8 cellular contexts compared by ENCODE assay signal in the genomic region with DNA sequence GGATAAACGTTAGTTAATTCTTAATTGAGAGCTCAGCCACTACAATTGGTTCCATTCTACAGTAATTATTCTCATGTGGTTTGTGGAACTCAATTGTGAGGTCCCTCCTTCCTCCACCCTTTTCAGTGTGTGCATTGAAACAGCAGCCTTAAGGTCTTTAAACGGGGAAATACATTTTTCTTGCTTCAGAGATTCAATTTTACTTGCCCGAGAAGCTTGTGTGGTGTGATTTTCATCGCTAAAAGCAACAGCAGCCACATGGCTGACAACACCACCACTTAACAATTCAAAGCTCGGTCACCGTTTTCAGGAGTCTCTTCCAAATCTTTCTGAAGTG. TPM values are rescaled to one million over a fixed set of nuclear protein-coding genes. Genes with fewer than 3 reads are reported as not detected.
DNase-seq lines count a peak whose midpoint lies in the region; ATAC-seq and TF ChIP-seq lines count a peak whose summit lies in the region.

No MANE protein-coding gene starts in this region.

- peaks cover 17% of the 10 kb centered on the region for H3K4me1 ChIP-seq in CD4-positive, alpha-beta memory T cell (ENCODE audit: insufficient read depth, low read length)
- peaks cover 5 to 7% of the 10 kb centered on the region in 2 donors for H3K4me1 ChIP-seq in naive thymus-derived CD4-positive, alpha-beta T cell (ENCODE audit: control insufficient read depth in 2 of 2, insufficient read depth in 2 of 2, low read length in 2 of 2)

- H3K4me1 Mint-ChIP-seq in CD4-positive, alpha-beta memory T cell: peaks cover 13 to 40% (median 27%) of the 10 kb centered on the region in 4 donors
- H3K4me1 Mint-ChIP-seq in IgD-negative memory B cell: peaks cover 11 to 23% (median 16%) of the 10 kb centered on the region in 3 donors
- peaks cover 12 to 43% (median 28%) of the 10 kb centered on the region in 7 donors for H3K4me1 Mint-ChIP-seq in naive thymus-derived CD4-positive, alpha-beta T cell

- no peaks in the 10 kb centered on the region for H3K9me3 Mint-ChIP-seq in CD4-positive, alpha-beta memory T cell
- H3K9me3 Mint-ChIP-seq in IgD-negative memory B cell: no peaks in the 10 kb centered on the region
- no peaks in the 10 kb centered on the region for H3K9me3 Mint-ChIP-seq in naive thymus-derived CD4-positive, alpha-beta T cell

- H3K4me3 ChIP-seq in CD4-positive, alpha-beta memory T cell (ENCODE audit: low read length in 2 of 2): peak overlapping the region; percentile 39 to 98
- peak overlapping the region; percentile 76 to 83 for H3K4me3 ChIP-seq in cardiac fibroblast (replicated peaks in 1 of 2; ENCODE audit: low read depth in 2 of 2, low read length in 2 of 2)
- H3K4me3 ChIP-seq in naive thymus-derived CD4-positive, alpha-beta T cell (ENCODE audit: low read length): peak overlapping the region; percentile 78

- ATAC-seq in GM19397 (IDR thresholded peaks at IDR 0.05; ENCODE audit: unreplicated experiment) (peak; percentile 15), left lobe of liver (no peak), HG02981 (IDR thresholded peaks at IDR 0.05; ENCODE audit: unreplicated experiment) (no peak)
- peak; percentile 7 for ATAC-seq in naive thymus-derived CD4-positive, alpha-beta T cell

- H3K27me3 ChIP-seq in CD4-positive, alpha-beta memory T cell (ENCODE audit: insufficient read depth, low read length): no peaks in the 10 kb centered on the region
- no peaks in the 10 kb centered on the region for H3K27me3 ChIP-seq in naive thymus-derived CD4-positive, alpha-beta T cell (ENCODE audit: control insufficient read depth in 2 of 2, insufficient read depth in 2 of 2, low read length in 2 of 2)

- CTCF ChIA-PET in CD4-positive, alpha-beta memory T cell (lab: Charles Lee; ENCODE audit: partially characterized antibody): interaction anchor here (1.2 to 1.6 kb wide), 2 partner anchors 89 to 507 kb away, joined by 3 read pairs; no protein-coding TSS in a partner anchor
- CTCF ChIA-PET in naive thymus-derived CD4-positive, alpha-beta T cell (lab: Charles Lee): interaction anchor here (0.6 kb wide), 1 partner anchor 217 kb away, joined by 4 read pairs; no protein-coding TSS in a partner anchor

- H3K27ac ChIP-seq in CD4-positive, alpha-beta memory T cell (ENCODE audit: low read depth, low read length): peak overlapping the region; percentile 65
- H3K27ac ChIP-seq in naive thymus-derived CD4-positive, alpha-beta T cell (ENCODE audit: low read depth, low read length): peak overlapping the region; percentile 82

- intact Hi-C loops in CD4-positive, alpha-beta memory T cell (cut with micrococcal nuclease): loop anchor here (5.0 kb wide), 3 partner anchors 281 to 691 kb away; partner anchors contain the start of genes ITPR2, MED21 and STK38L
- intact Hi-C loops in naive thymus-derived CD4-positive, alpha-beta T cell (cut with micrococcal nuclease): loop anchor here (1.0 to 10.0 kb wide), 13 partner anchors 25 to 1858 kb away; partner anchors contain the start of genes KLHL42 (in 2 of the 2), MANSC4 (in 2 of the 2), BMAL2 (in 1 of the 2) and CCDC91 (in 1 of the 2)

- no peak for TF ChIP-seq CTCF in cardiac fibroblast (IDR thresholded peaks at IDR 0.05; ENCODE audit: low read depth, low read length)

- peaks cover 4% of the 10 kb centered on the region in 2 donors for H3K27me3 Mint-ChIP-seq in CD4-positive, alpha-beta memory T cell
- peaks cover 12% of the 10 kb centered on the region for H3K27me3 Mint-ChIP-seq in IgD-negative memory B cell
- H3K27me3 Mint-ChIP-seq in naive thymus-derived CD4-positive, alpha-beta T cell: peaks cover under 1 to 40% (median 7%) of the 10 kb centered on the region in 5 donors

- H3K9me3 ChIP-seq in CD4-positive, alpha-beta memory T cell (ENCODE audit: control insufficient read depth in 1 of 2, low read length in 2 of 2): no peaks in the 10 kb centered on the region
- no peaks in the 10 kb centered on the region for H3K9me3 ChIP-seq in naive thymus-derived CD4-positive, alpha-beta T cell (ENCODE audit: control insufficient read depth in 2 of 3, low read length in 3 of 3)

- H3K27ac Mint-ChIP-seq in CD4-positive, alpha-beta memory T cell: peak overlapping the region; percentile 92 to 97 (median 95)
- H3K27ac Mint-ChIP-seq in IgD-negative memory B cell: peak overlapping the region; percentile 86 to 95 (median 89)
- H3K27ac Mint-ChIP-seq in naive thymus-derived CD4-positive, alpha-beta T cell: peak overlapping the region; percentile 89 to 99 (median 98)

- POLR2A ChIA-PET in CD4-positive, alpha-beta memory T cell (lab: Charles Lee; ENCODE audit: partially characterized antibody): interaction anchor here (1.1 to 1.8 kb wide), 3 partner anchors 257 to 690 kb away, joined by 4 read pairs; partner anchors contain the start of genes CCDC91, ITPR2, KLHL42 and MANSC4
- POLR2A ChIA-PET in naive thymus-derived CD4-positive, alpha-beta T cell (lab: Charles Lee): interaction anchor here (0.6 to 1.7 kb wide), 4 partner anchors 9 to 1532 kb away, joined by 3 to 7 read pairs (median 6); partner anchors contain the start of gene MED21

- no peaks in the 10 kb centered on the region for H3K36me3 ChIP-seq in CD4-positive, alpha-beta memory T cell (ENCODE audit: insufficient read depth, low read length)
- H3K36me3 ChIP-seq in naive thymus-derived CD4-positive, alpha-beta T cell (ENCODE audit: control insufficient read depth in 2 of 3, insufficient read depth in 3 of 3, low read length in 3 of 3): no peaks in the 10 kb centered on the region

- DNase-seq in CD4-positive, alpha-beta memory T cell: no peak
- no peak for DNase-seq in cardiac fibroblast (ENCODE audit: low read depth in 2 of 2)
- DNase-seq in naive thymus-derived CD4-positive, alpha-beta T cell: peak in 1 of 9 donors; percentile 8
- no peak for DNase-seq in left lobe of liver (ENCODE audit: low spot score)
- no peak for DNase-seq in pons (ENCODE audit: low spot score)

- H3K4me3 Mint-ChIP-seq in CD4-positive, alpha-beta memory T cell: peak overlapping the region; percentile 96 to 99 (median 98)
- peak overlapping the region; percentile 97 to 100 (median 99) for H3K4me3 Mint-ChIP-seq in IgD-negative memory B cell
- H3K4me3 Mint-ChIP-seq in naive thymus-derived CD4-positive, alpha-beta T cell: peak overlapping the region; percentile 95 to 99 (median 98)

- H3K36me3 Mint-ChIP-seq in CD4-positive, alpha-beta memory T cell: peaks cover 0 to 6% of the 10 kb centered on the region in 2 donors
- H3K36me3 Mint-ChIP-seq in IgD-negative memory B cell: no peaks in the 10 kb centered on the region
- H3K36me3 Mint-ChIP-seq in naive thymus-derived CD4-positive, alpha-beta T cell: peaks cover 0 to 6% (median 0%) of the 10 kb centered on the region in 5 donors

RNA-seq across cellular contexts. Expression of gene PPFIBP1, which starts 0.7 kb away (rescaled TPM):
- total RNA-seq in CD4-positive, alpha-beta memory T cell: 1 to 10 TPM; 5.2 to 6.5 TPM
- polyA plus RNA-seq in CD4-positive, alpha-beta memory T cell: 1 to 10 TPM; 2.1 to 2.3 TPM
- 2.2 TPM for polyA plus RNA-seq in IgD-negative memory B cell
- total RNA-seq in naive thymus-derived CD4-positive, alpha-beta T cell: 10 to 100 TPM in 1 of 5 experiments, 1 to 10 TPM in 4; 3.3 to 29.2 (median 7.5) TPM
- 1 to 10 TPM; 2.7 to 3.4 TPM for polyA plus RNA-seq in naive thymus-derived CD4-positive, alpha-beta T cell
- total RNA-seq in left lobe of liver: 34.9 TPM

Comparison
In these comparisons a context has a peak if more than half of its experiments do, and no peak if none do; other contexts are left out.
1. ATAC-seq: peak in GM19397 (single experiment) and naive thymus-derived CD4-positive, alpha-beta T cell (single experiment); none in left lobe of liver (single experiment) and HG02981 (single experiment).
2. Peak in every context shown above with its lines, with median percentiles within 50 percentile points of each other: H3K4me3 ChIP-seq, H3K27ac Mint-ChIP-seq and H3K4me3 Mint-ChIP-seq.